ENCODE assay signal across 8 cellular contexts in the genomic region with DNA sequence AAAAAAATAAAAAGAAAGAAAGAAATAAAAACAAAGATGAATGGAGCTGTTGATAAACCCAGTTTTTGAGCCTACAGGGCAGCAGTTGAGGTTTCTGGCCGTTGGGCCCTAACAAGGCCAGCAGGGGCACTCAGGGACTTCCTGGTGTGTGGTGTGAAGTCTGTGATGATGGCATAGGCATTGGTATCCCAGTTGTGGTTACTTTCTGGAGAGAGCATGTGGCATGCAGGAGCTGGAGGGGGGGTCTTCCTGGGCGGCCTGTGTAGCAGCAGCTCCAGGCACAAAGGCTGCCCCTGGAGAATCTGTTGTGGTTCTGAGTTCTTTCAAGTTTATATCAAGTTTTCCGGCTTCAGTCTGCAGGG. TPM values are rescaled to one million over a fixed set of nuclear protein-coding genes. Genes with fewer than 3 reads are reported as not detected.
DNase-seq lines count a peak whose midpoint lies in the region; ATAC-seq and TF ChIP-seq lines count a peak whose summit lies in the region.

No MANE protein-coding gene starts in this region.

- H3K4me1 ChIP-seq in A673 (ENCODE audit: insufficient read depth, low read length, poor library complexity, severe bottlenecking), result peaks cover 35% of the 10 kb centered on the region
- H3K4me1 ChIP-seq in right atrium auricular region, result peaks cover 0 to 47% of the 10 kb centered on the region in 2 donors
- peaks cover 43% of the 10 kb centered on the region for H3K4me1 ChIP-seq in suprapubic skin

- POLR2A ChIA-PET in A673 (lab: Charles Lee; ENCODE audit: low non-redundant PET) (interaction anchor here (0.8 kb wide), 1 partner anchor 12 kb away, joined by 3 read pairs; no protein-coding TSS in a partner anchor), activated B cell treated with CpG ODN at 0.5 μM for 24 hours (lab: Charles Lee) (no interaction called here)

- peak overlapping the region; percentile 81 for H3K4me3 ChIP-seq in A673 (ENCODE audit: low read depth, low read length, poor library complexity, severe bottlenecking)
- H3K4me3 ChIP-seq in right atrium auricular region, result no peak overlapping the region
- no peak overlapping the region for H3K4me3 ChIP-seq in suprapubic skin

- no peak for ATAC-seq in activated B cell treated with CpG ODN at 0.5 μM for 24 hours (ENCODE audit: low read depth)

- H3K9me3 Mint-ChIP-seq in activated B cell treated with CpG ODN at 0.5 μM for 24 hours, result no peaks in the 10 kb centered on the region

- DNase-seq in A673 (ENCODE audit: low spot score) (peak; percentile 73), GM20000 (ENCODE audit: low spot score) (peak; percentile 44), activated B cell treated with CpG ODN at 0.5 μM for 24 hours (no peak), right atrium auricular region (ENCODE audit: low spot score) (no peak), suprapubic skin (ENCODE audit: low spot score in 2 of 2) (no peak), NCI-H1417 treated with DMSO at 0.1 percent for 48 hours (lab: John Stamatoyannopoulos, UW) (no peak), NOMO-1 treated with dmso at 0.1 percent for 144 hours (lab: John Stamatoyannopoulos, UW; ENCODE audit: unreplicated experiment) (no peak), SHP77 treated with DMSO at 0.1 percent for 48 hours (lab: John Stamatoyannopoulos, UW) (no peak)

- TF ChIP-seq POLR2A in suprapubic skin (IDR thresholded peaks at IDR 0.05), result no peak

- intact Hi-C loops in A673 (cut with micrococcal nuclease; ENCODE audit: unreplicated experiment), result no loop called here
- intact Hi-C loops in activated B cell treated with CpG ODN at 0.5 μM for 24 hours (cut with micrococcal nuclease), result no loop called here

- H3K27me3 Mint-ChIP-seq in activated B cell treated with CpG ODN at 0.5 μM for 24 hours, result no peaks in the 10 kb centered on the region

- TF ChIP-seq EP300 in suprapubic skin (IDR thresholded peaks at IDR 0.05), result no peak

- no TSS peak for BruUV-seq in A673 (replicated peaks; lab: Mats Ljungman, UMichigan)

- H3K9me3 ChIP-seq in A673 (ENCODE audit: low read depth, low read length, poor library complexity, severe bottlenecking) (no peaks in the 10 kb centered on the region), right atrium auricular region (no peaks in the 10 kb centered on the region), suprapubic skin (no peaks in the 10 kb centered on the region)

- TF ChIP-seq CTCF in A673 (conservative IDR thresholded peaks at IDR 0.05; ENCODE audit: low read depth, low read length) (0 out of 2 replicates have a peak, but pooled peaks have one; percentile 8), GM20000 (IDR thresholded peaks at IDR 0.05; ENCODE audit: extremely low read depth, missing control alignments) (peak; percentile 15), activated B cell treated with CpG ODN at 0.5 μM for 24 hours (IDR thresholded peaks at IDR 0.05) (no peak), right atrium auricular region (IDR thresholded peaks at IDR 0.05) (no peak), suprapubic skin (IDR thresholded peaks at IDR 0.05) (no peak)

- CTCF ChIA-PET in A673 (lab: Charles Lee), result interaction anchor here (2.9 kb wide), 1 partner anchor 213 kb away, joined by 22 read pairs; no protein-coding TSS in a partner anchor
- CTCF ChIA-PET in activated B cell treated with CpG ODN at 0.5 μM for 24 hours (lab: Charles Lee), result interaction anchor here (2.5 kb wide), 1 partner anchor 10 kb away, joined by 10 read pairs; no protein-coding TSS in a partner anchor

- peaks cover 6% of the 10 kb centered on the region for H3K36me3 ChIP-seq in A673 (ENCODE audit: insufficient read depth, low read length, poor library complexity, severe bottlenecking)
- H3K36me3 ChIP-seq in right atrium auricular region, result peaks cover 5% of the 10 kb centered on the region
- no peaks in the 10 kb centered on the region for H3K36me3 ChIP-seq in suprapubic skin

- H3K27me3 ChIP-seq in A673 (replicated peaks; ENCODE audit: insufficient read depth, low read depth, low read length, poor library complexity) (no peaks in the 10 kb centered on the region), right atrium auricular region (no peaks in the 10 kb centered on the region), suprapubic skin (no peaks in the 10 kb centered on the region)

- H3K27ac Mint-ChIP-seq in activated B cell treated with CpG ODN at 0.5 μM for 24 hours, result peak overlapping the region; percentile 94

- peaks cover 56% of the 10 kb centered on the region for H3K4me1 Mint-ChIP-seq in activated B cell treated with CpG ODN at 0.5 μM for 24 hours

- peak overlapping the region; percentile 11 for H3K4me3 Mint-ChIP-seq in activated B cell treated with CpG ODN at 0.5 μM for 24 hours

- H3K27ac ChIP-seq in A673 (ENCODE audit: low read depth, low read length, poor library complexity, severe bottlenecking), result peak overlapping the region; percentile 98
- peak overlapping the region; percentile 97 for H3K27ac ChIP-seq in right atrium auricular region
- H3K27ac ChIP-seq in suprapubic skin, result peak overlapping the region; percentile 95

- H3K36me3 Mint-ChIP-seq in activated B cell treated with CpG ODN at 0.5 μM for 24 hours (ENCODE audit: low read depth), result peaks cover 16% of the 10 kb centered on the region

- WGBS in suprapubic skin, result 68% methylated on average over 3 of the region's 3 CpGs

RNA-seq across cellular contexts. Expression of gene TXNRD2, which starts 2.0 kb away (rescaled TPM):
- total RNA-seq in A673 (2021), result 25.2 and 32.6 TPM in 2 replicates
- 24.4 and 31.2 TPM in 2 replicates for total RNA-seq in activated B cell treated with CpG ODN at 0.5 μM for 24 hours
- 10 to 100 TPM; 16.2 to 18.4 TPM for total RNA-seq in right atrium auricular region
- 10 to 100 TPM in 2 of 4 donors, 1 to 10 TPM in 2; 8.4 to 33.2 (median 15.7) TPM for total RNA-seq in suprapubic skin

RNA-seq across cellular contexts. Expression of gene COMT, which starts 2.1 kb away (rescaled TPM):
- total RNA-seq in A673 (2021) (87.8 and 98.6 TPM in 2 replicates), activated B cell treated with CpG ODN at 0.5 μM for 24 hours (40.6 and 49.5 TPM in 2 replicates), right atrium auricular region (100 to 1,000 TPM; 142 to 195 TPM), suprapubic skin (100 to 1,000 TPM; 206 to 293 (median 246) TPM)

Comparison
In these comparisons a context has a peak if more than half of its experiments do, and no peak if none do; other contexts are left out.
1. DNase-seq: peak in A673 (single experiment) and GM20000 (single experiment); none in activated B cell treated with CpG ODN at 0.5 μM for 24 hours (single experiment), right atrium auricular region (single experiment), suprapubic skin (0 of 2), NCI-H1417 treated with DMSO at 0.1 percent for 48 hours (single experiment), NOMO-1 treated with dmso at 0.1 percent for 144 hours (single experiment) and SHP77 treated with DMSO at 0.1 percent for 48 hours (single experiment).
2. CTCF ChIP-seq: peak in A673 (single experiment) and GM20000 (single experiment); none in activated B cell treated with CpG ODN at 0.5 μM for 24 hours (single experiment), right atrium auricular region (0 of 2) and suprapubic skin (0 of 2).
3. Peak in every context shown above with its lines, with median percentiles within 50 percentile points of each other: H3K27ac ChIP-seq.